ENCODE assay signal across 8 cellular contexts in genomic region chrX:79259073-79259689, GRCh38.
DNase-seq lines count a peak whose midpoint lies in the region; ATAC-seq and TF ChIP-seq lines count a peak whose summit lies in the region.

No MANE protein-coding gene starts in this region.

- intact Hi-C loops in esophagus muscularis mucosa (cut with DNase I) = no loop called here

- no peaks in the 10 kb centered on the region for H3K27me3 ChIP-seq in esophagus muscularis mucosa

- no peaks in the 10 kb centered on the region for H3K4me1 ChIP-seq in esophagus muscularis mucosa

- peaks cover 0 to 8% (median 0%) of the 10 kb centered on the region in 4 donors for H3K9me3 ChIP-seq in esophagus muscularis mucosa

- 28% methylated on average over 2 of the region's 2 CpGs for WGBS in esophagus muscularis mucosa

- ATAC-seq in GM18499 (IDR thresholded peaks at IDR 0.05; ENCODE audit: insufficient read depth, unreplicated experiment) (peak; percentile 86), GM21737 (IDR thresholded peaks at IDR 0.05; ENCODE audit: unreplicated experiment) (peak; percentile 87)

- no peak for TF ChIP-seq POLR2A in NB4 (IDR thresholded peaks at IDR 0.05; ENCODE audit: extremely low read depth, insufficient read length)
- TF ChIP-seq POLR2A in esophagus muscularis mucosa (IDR thresholded peaks at IDR 0.05; ENCODE audit: low read depth) = no peak

- H3K4me3 ChIP-seq in NB4 (ENCODE audit: low read depth, low read length) = no peak overlapping the region
- no peak overlapping the region for H3K4me3 ChIP-seq in esophagus muscularis mucosa

- no peak overlapping the region for H3K27ac ChIP-seq in esophagus muscularis mucosa (replicated peaks in 1 of 4)

- no peaks in the 10 kb centered on the region for H3K36me3 ChIP-seq in esophagus muscularis mucosa

- peak; percentile 78 for DNase-seq in NB4 (ENCODE audit: low read depth)
- DNase-seq in activated naive CD4-positive, alpha-beta T cell treated with anti-CD3 and anti-CD28 coated beads, Interleukin-2, amount 50 U/mL, for 16 hours = peak; percentile 36
- peak; percentile 22 to 43 for DNase-seq in stimulated activated CD8-positive, alpha-beta memory T cell treated with anti-CD3 and anti-CD28 coated beads, Interleukin-7, amount 100 ng/mL, for 4 hours (ENCODE audit: low read depth in 2 of 2)
- DNase-seq in AG08396 (ENCODE audit: low spot score) = no peak
- DNase-seq in esophagus muscularis mucosa (ENCODE audit: extremely low spot score) = no peak
- no peak for DNase-seq in NCI-H524 (lab: John Stamatoyannopoulos, UW)

- TF ChIP-seq EP300 in esophagus muscularis mucosa (IDR thresholded peaks at IDR 0.05) = no peak

- TF ChIP-seq CTCF in NB4 (IDR thresholded peaks at IDR 0.05; ENCODE audit: low read depth, low read length) (no peak), esophagus muscularis mucosa (IDR thresholded peaks at IDR 0.05) (no peak)

Comparison
In these comparisons a context has a peak if more than half of its experiments do, and no peak if none do; other contexts are left out.
1. DNase-seq: peak in NB4 (single experiment), activated naive CD4-positive, alpha-beta T cell treated with anti-CD3 and anti-CD28 coated beads, Interleukin-2, amount 50 U/mL, for 16 hours (single experiment) and stimulated activated CD8-positive, alpha-beta memory T cell treated with anti-CD3 and anti-CD28 coated beads, Interleukin-7, amount 100 ng/mL, for 4 hours (2 of 2); none in AG08396 (single experiment), esophagus muscularis mucosa (single experiment) and NCI-H524 (0 of 2).